In genomic region chr10:61050120-61050745, GRCh38 we compare ENCODE assay signal across 24 cellular contexts.
"Had no signal": no experiment of that assay in that cellular context is flagged by ENCODE, and none has a peak within 500 bp of the region (broad histone marks: within the 10 kb centered on the region; RNA-seq: fewer than 3 reads in every experiment).

No MANE protein-coding gene starts in this region.

- H3K27me3 ChIP-seq: SJCRH30 had no signal

- H3K4me2 ChIP-seq: PC-9 had no signal

- ATAC-seq: Panc1, Right ventricle myocardium inferior, SK-N-SH treated with all-trans-retinoic acid at 6 μM for 48 hours had no signal

- H3K4me3 ChIP-seq: PC-9, SJCRH30, SK-N-MC had no signal

- H3K9me3 ChIP-seq: SJCRH30 had no signal

- H3K27ac ChIP-seq: PC-9, RWPE1, SJCRH30, SK-N-MC had no signal

- H2AFZ ChIP-seq: PC-9 had no signal

- H3K4me1 ChIP-seq: SJCRH30 had no signal

- H3K36me3 ChIP-seq: SJCRH30 had no signal

- DNase-seq: Karpas-422, MM.1S, MV-4-11, NCI-H1105, NCI-H1417 treated with DMSO at 0.1 percent for 48 hours, NCI-H1436 treated with DMSO at 0.1 percent for 48 hours, NCI-H187 treated with DMSO at 0.1 percent for 48 hours, NCI-H2029, NCI-H2227 treated with DMSO at 0.1 percent for 48 hours, NCI-H345, NCI-H510A treated with DMSO at 0.1 percent for 48 hours, NCI-H524 treated with DMSO at 0.1 percent for 48 hours, NCI-H526 treated with DMSO at 0.1 percent for 48 hours, NCI-H774, PC-9, SHP77, SIG-M5, SJCRH30 had no signal

- FAIRE-seq: RCC 7860 had no signal
